24 cellular contexts compared by ENCODE assay signal in the genomic region with DNA sequence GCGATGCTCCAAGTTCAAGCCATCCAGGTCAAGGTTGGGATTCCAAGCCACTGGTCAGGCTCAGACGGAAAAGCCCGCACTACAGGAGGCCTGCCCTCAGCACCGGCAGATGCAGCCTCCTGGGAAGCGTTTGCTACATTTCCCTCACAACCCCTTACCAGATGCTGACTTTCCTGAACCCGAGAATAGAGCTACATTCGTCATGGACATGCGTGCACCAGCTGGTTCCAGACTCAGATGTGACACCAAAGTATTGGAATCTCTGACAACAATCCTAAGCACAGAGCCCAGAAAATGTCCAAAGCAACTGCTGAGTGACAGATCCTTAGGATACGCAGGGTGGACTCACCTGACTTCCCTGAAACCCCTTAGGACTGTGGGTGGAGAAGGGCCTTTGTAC.
DNase-seq lines count a peak whose midpoint lies in the region; ATAC-seq, FAIRE-seq and TF ChIP-seq lines count a peak whose summit lies in the region.
"Had no signal": no experiment of that assay in that cellular context is flagged by ENCODE, and none has a peak within 500 bp of the region (broad histone marks: within the 10 kb centered on the region; RNA-seq: fewer than 3 reads in every experiment).

No MANE protein-coding gene starts in this region.

- ATAC-seq in pancreas = no peak
- ATAC-seq in natural killer cell treated with Interleukin-12 subunit alpha and Interleukin-12 subunit beta and Interleukin-15 and Interleukin-18, amount 100 ng/mL, for 72 hours = no peak
- ATAC-seq: activated CD4-positive, CD25-positive, alpha-beta regulatory T cell treated with anti-CD3 and anti-CD28 coated beads, Interleukin-2, amount 50 U/mL, for 24 hours; GM12878; left lung; Right ventricle myocardium inferior had no signal

- peaks cover 74% of the 10 kb centered on the region for H3K36me3 Mint-ChIP-seq in HFFc6 (ENCODE audit: low read depth)
- peaks cover 28% of the 10 kb centered on the region for H3K36me3 Mint-ChIP-seq in neural crest cell (ENCODE audit: low read depth)
- H3K36me3 Mint-ChIP-seq in natural killer cell treated with Interleukin-12 subunit alpha and Interleukin-12 subunit beta and Interleukin-15 and Interleukin-18, amount 100 ng/mL, for 72 hours = no peaks in the 10 kb centered on the region

- no peak overlapping the region for H3K4me3 ChIP-seq in pancreas
- H3K4me3 ChIP-seq: BLaER1, GM12878, HAP-1, left lung, PC-9 had no signal

- FAIRE-seq in pancreas (lab: Jason Lieb, UNC) = no peak
- FAIRE-seq: GM12878, urothelium cell line had no signal

- DNase-seq in HFFc6 = no peak
- DNase-seq in neural crest cell (ENCODE audit: low read depth, low spot score) = no peak
- DNase-seq in pancreas = no peak
- DNase-seq in natural killer cell treated with Interleukin-12 subunit alpha and Interleukin-12 subunit beta and Interleukin-15 and Interleukin-18, amount 100 ng/mL, for 72 hours (ENCODE audit: low spot score) = no peak
- no peak for DNase-seq in KG1 (lab: John Stamatoyannopoulos, UW)
- DNase-seq: activated CD4-positive, alpha-beta T cell treated with anti-CD3 and anti-CD28 coated beads, Interleukin-2, amount 50 U/mL, for 48 hours; activated naive CD4-positive, alpha-beta T cell treated with Interleukin-2 at 50 U/mL for 16 hours; cerebellar nuclear complex; left lung; NCI-H1417 treated with DMSO at 0.1 percent for 48 hours; NCI-H2029 treated with DMSO at 0.1 percent for 48 hours; NCI-H2227 treated with DMSO at 0.1 percent for 48 hours; NCI-H69; PC-9; stimulated activated CD4-positive, alpha-beta T cell treated with anti-CD3 and anti-CD28 coated beads, Interleukin-4, amount 100 ng/mL, for 24 hours had no signal

- no peaks in the 10 kb centered on the region; the same call in 1 of the 2 replicates for H3K9me3 Mint-ChIP-seq in HFFc6
- H3K9me3 Mint-ChIP-seq in neural crest cell = no peaks in the 10 kb centered on the region
- H3K9me3 Mint-ChIP-seq in natural killer cell treated with Interleukin-12 subunit alpha and Interleukin-12 subunit beta and Interleukin-15 and Interleukin-18, amount 100 ng/mL, for 72 hours = no peaks in the 10 kb centered on the region

- no peaks in the 10 kb centered on the region for H3K27me3 ChIP-seq in pancreas
- H3K27me3 ChIP-seq: BLaER1, left lung, neutrophil had no signal

- no peaks in the 10 kb centered on the region for H3K9me3 ChIP-seq in pancreas
- H3K9me3 ChIP-seq: BLaER1, HAP-1, left lung, neutrophil had no signal

- WGBS in pancreas, 2 donors = 88 to 95% methylated on average over 9 of the region's 9 CpGs

- TF ChIP-seq CTCF in HFFc6 (IDR thresholded peaks at IDR 0.05) (no peak), neural crest cell (conservative IDR thresholded peaks at IDR 0.05) (no peak), pancreas (IDR thresholded peaks at IDR 0.05) (no peak)

- intact Hi-C loops in pancreas (cut with DNase I) = no loop called here

- H3K4me1 ChIP-seq in pancreas = peaks cover 6 to 14% (median 7%) of the 10 kb centered on the region in 3 donors

- H3K4me1 Mint-ChIP-seq in HFFc6 (ENCODE audit: low read depth) = peaks cover 80% of the 10 kb centered on the region
- H3K4me1 Mint-ChIP-seq in neural crest cell = peaks cover 53% of the 10 kb centered on the region
- peaks cover 0 to 5% of the 10 kb centered on the region in 2 donors for H3K4me1 Mint-ChIP-seq in natural killer cell treated with Interleukin-12 subunit alpha and Interleukin-12 subunit beta and Interleukin-15 and Interleukin-18, amount 100 ng/mL, for 72 hours (ENCODE audit: low read depth in 2 of 2)

- H3K36me3 ChIP-seq in pancreas = peaks cover 0 to 4% (median 0%) of the 10 kb centered on the region in 3 donors
- H3K36me3 ChIP-seq: BLaER1, HAP-1, neutrophil had no signal

- peak overlapping the region; percentile 56 for H3K27ac Mint-ChIP-seq in HFFc6
- peak overlapping the region; percentile 15 for H3K27ac Mint-ChIP-seq in neural crest cell (ENCODE audit: unreplicated experiment)
- H3K27ac Mint-ChIP-seq in natural killer cell treated with Interleukin-12 subunit alpha and Interleukin-12 subunit beta and Interleukin-15 and Interleukin-18, amount 100 ng/mL, for 72 hours = no peak overlapping the region

- H3K27ac ChIP-seq in cingulate gyrus (ENCODE audit: low read depth, low read length) (peak overlapping the region; percentile 88), temporal lobe (ENCODE audit: low read depth, low read length) (peak overlapping the region; percentile 67), pancreas (no peak overlapping the region)
- H3K27ac ChIP-seq: BLaER1, left lung, neutrophil, PC-9 had no signal

- H3K27me3 Mint-ChIP-seq in HFFc6 (ENCODE audit: insufficient read depth) = peaks cover 9% of the 10 kb centered on the region
- no peaks in the 10 kb centered on the region for H3K27me3 Mint-ChIP-seq in neural crest cell (ENCODE audit: low read depth)
- peaks cover 20 to 23% of the 10 kb centered on the region in 2 donors for H3K27me3 Mint-ChIP-seq in natural killer cell treated with Interleukin-12 subunit alpha and Interleukin-12 subunit beta and Interleukin-15 and Interleukin-18, amount 100 ng/mL, for 72 hours

- H3K4me3 Mint-ChIP-seq in HFFc6 (no peak overlapping the region), neural crest cell (no peak overlapping the region)
- H3K4me3 Mint-ChIP-seq in natural killer cell treated with Interleukin-12 subunit alpha and Interleukin-12 subunit beta and Interleukin-15 and Interleukin-18, amount 100 ng/mL, for 72 hours = no peak overlapping the region

Comparison
In these comparisons a context has a peak if more than half of its experiments do, and no peak if none do; other contexts are left out.
1. H3K27ac Mint-ChIP-seq: peak in HFFc6 (single experiment) and neural crest cell (single experiment); none in natural killer cell treated with Interleukin-12 subunit alpha and Interleukin-12 subunit beta and Interleukin-15 and Interleukin-18, amount 100 ng/mL, for 72 hours (0 of 2).
2. H3K27ac ChIP-seq: peak in cingulate gyrus (single experiment) and temporal lobe (single experiment); none in pancreas (0 of 4).